In genomic region chr19:55580628-55581144, GRCh38 we compare ENCODE assay signal across 8 cellular contexts. TPM values are rescaled to one million over a fixed set of nuclear protein-coding genes. Genes with fewer than 3 reads are reported as not detected.
DNase-seq lines count a peak whose midpoint lies in the region; ATAC-seq and TF ChIP-seq lines count a peak whose summit lies in the region.

A gene with protein sequence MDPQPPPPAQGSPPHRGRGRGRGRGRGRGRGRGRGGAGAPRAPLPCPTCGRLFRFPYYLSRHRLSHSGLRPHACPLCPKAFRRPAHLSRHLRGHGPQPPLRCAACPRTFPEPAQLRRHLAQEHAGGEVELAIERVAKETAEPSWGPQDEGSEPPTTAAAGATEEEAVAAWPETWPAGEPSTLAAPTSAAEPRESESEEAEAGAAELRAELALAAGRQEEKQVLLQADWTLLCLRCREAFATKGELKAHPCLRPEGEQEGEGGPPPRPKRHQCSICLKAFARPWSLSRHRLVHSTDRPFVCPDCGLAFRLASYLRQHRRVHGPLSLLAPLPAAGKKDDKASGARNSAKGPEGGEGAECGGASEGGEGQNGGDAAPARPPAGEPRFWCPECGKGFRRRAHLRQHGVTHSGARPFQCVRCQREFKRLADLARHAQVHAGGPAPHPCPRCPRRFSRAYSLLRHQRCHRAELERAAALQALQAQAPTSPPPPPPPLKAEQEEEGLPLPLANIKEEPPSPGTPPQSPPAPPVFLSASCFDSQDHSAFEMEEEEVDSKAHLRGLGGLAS (minus strand): TSS chr19:55580848. CDS start chr19:55579639, 1,209 bp downstream.

- peak within 1 kb of the TSS; percentile 61 to 68 for H3K4me3 ChIP-seq in CD4-positive, alpha-beta memory T cell (ENCODE audit: low read length in 2 of 2)
- peak within 1 kb of the TSS; percentile 72 for H3K4me3 ChIP-seq in colonic mucosa

- H3K27ac Mint-ChIP-seq in CD4-positive, alpha-beta memory T cell: peak within 1 kb of the TSS; percentile 86 to 95 (median 93)

- ATAC-seq in HG02678 (IDR thresholded peaks at IDR 0.05; ENCODE audit: unreplicated experiment) (peak; percentile 54), HG03196 (IDR thresholded peaks at IDR 0.05; ENCODE audit: unreplicated experiment) (no peak)

- H3K27me3 ChIP-seq in CD4-positive, alpha-beta memory T cell (ENCODE audit: insufficient read depth, low read length): no peaks in the 10 kb centered on the region
- no peaks in the 10 kb centered on the region for H3K27me3 ChIP-seq in colonic mucosa

- no peak for TF ChIP-seq CTCF in colonic mucosa (IDR thresholded peaks at IDR 0.05)

- POLR2A ChIA-PET in CD4-positive, alpha-beta memory T cell (lab: Charles Lee; ENCODE audit: partially characterized antibody): interaction anchor here (0.6 to 2.6 kb wide), 9 partner anchors 15 to 62 kb away, joined by 3 to 30 read pairs (median 5); partner anchors contain the start of genes FIZ1, ZNF524, ZNF581 and ZNF784

- H3K36me3 Mint-ChIP-seq in CD4-positive, alpha-beta memory T cell: peaks cover 12 to 17% of the 10 kb centered on the region in 2 donors

- H3K4me1 ChIP-seq in CD4-positive, alpha-beta memory T cell (ENCODE audit: insufficient read depth, low read length): peaks cover 21% of the 10 kb centered on the region
- H3K4me1 ChIP-seq in colonic mucosa: peaks cover 7% of the 10 kb centered on the region

- H3K27ac ChIP-seq in CD4-positive, alpha-beta memory T cell (ENCODE audit: low read depth, low read length): peak within 1 kb of the TSS; percentile 69
- peak within 1 kb of the TSS; percentile 80 for H3K27ac ChIP-seq in colonic mucosa

- peaks cover 22 to 38% (median 25%) of the 10 kb centered on the region in 4 donors for H3K4me1 Mint-ChIP-seq in CD4-positive, alpha-beta memory T cell

- peak within 1 kb of the TSS; percentile 76 to 84 for H3K9ac ChIP-seq in colonic mucosa (ENCODE audit: low read depth in 2 of 2, low read length in 2 of 2)

- intact Hi-C loops in CD4-positive, alpha-beta memory T cell (cut with micrococcal nuclease): loop anchor here (1.0 to 2.0 kb wide), 4 partner anchors 18 to 64 kb away; partner anchors contain the start of gene FIZ1
- intact Hi-C loops in colonic mucosa (cut with DNase I): no loop called here

- no peaks in the 10 kb centered on the region for H3K9me3 ChIP-seq in CD4-positive, alpha-beta memory T cell (ENCODE audit: control insufficient read depth in 1 of 2, low read length in 2 of 2)
- H3K9me3 ChIP-seq in colonic mucosa: no peaks in the 10 kb centered on the region

- peak within 1 kb of the TSS; percentile 81 to 97 (median 88) for H3K4me3 Mint-ChIP-seq in CD4-positive, alpha-beta memory T cell

- H3K27me3 Mint-ChIP-seq in CD4-positive, alpha-beta memory T cell: peaks cover 0 to 1% of the 10 kb centered on the region in 2 donors

- peak; percentile 58 to 78 (median 63) for DNase-seq in CD4-positive, alpha-beta memory T cell
- DNase-seq in NCI-H446 treated with DMSO at 0.1 percent for 48 hours (lab: John Stamatoyannopoulos, UW): peak; percentile 77
- peak; percentile 75 to 77 for DNase-seq in activated CD4-positive, alpha-beta T cell treated with anti-CD3 and anti-CD28 coated beads for 24 hours (ENCODE audit: low read depth in 2 of 2)
- peak; percentile 86 for DNase-seq in colonic mucosa
- peak; percentile 96 for DNase-seq in left kidney (ENCODE audit: low read depth, low spot score)
- DNase-seq in stimulated activated CD4-positive, alpha-beta T cell treated with anti-CD3 and anti-CD28 coated beads, Interleukin-1b, Interleukin-23, amount 100 ng/mL, for 1 hour (ENCODE audit: low read depth in 2 of 2): peak; percentile 34 to 64

- peaks cover 0 to 4% (median 0%) of the 10 kb centered on the region in 8 donors for H3K9me3 Mint-ChIP-seq in CD4-positive, alpha-beta memory T cell

- CTCF ChIA-PET in CD4-positive, alpha-beta memory T cell (lab: Charles Lee; ENCODE audit: partially characterized antibody): interaction anchor here (0.8 to 2.0 kb wide), 3 partner anchors 25 to 52 kb away, joined by 3 to 7 read pairs (median 7); partner anchors contain the start of gene ZNF865

- H3K36me3 ChIP-seq in CD4-positive, alpha-beta memory T cell (ENCODE audit: insufficient read depth, low read length): no peaks in the 10 kb centered on the region
- no peaks in the 10 kb centered on the region for H3K36me3 ChIP-seq in colonic mucosa

RNA-seq across cellular contexts. Expression of the gene that starts here (rescaled TPM):
- 1 to 10 TPM; 8.0 to 9.6 TPM for total RNA-seq in CD4-positive, alpha-beta memory T cell
- polyA plus RNA-seq in CD4-positive, alpha-beta memory T cell: under 1 TPM in 1 of 2 donors, not detected in 1; 0.62 TPM
- total RNA-seq in colonic mucosa: 1 to 10 TPM; 8.0 to 8.7 TPM
